In the genomic region with DNA sequence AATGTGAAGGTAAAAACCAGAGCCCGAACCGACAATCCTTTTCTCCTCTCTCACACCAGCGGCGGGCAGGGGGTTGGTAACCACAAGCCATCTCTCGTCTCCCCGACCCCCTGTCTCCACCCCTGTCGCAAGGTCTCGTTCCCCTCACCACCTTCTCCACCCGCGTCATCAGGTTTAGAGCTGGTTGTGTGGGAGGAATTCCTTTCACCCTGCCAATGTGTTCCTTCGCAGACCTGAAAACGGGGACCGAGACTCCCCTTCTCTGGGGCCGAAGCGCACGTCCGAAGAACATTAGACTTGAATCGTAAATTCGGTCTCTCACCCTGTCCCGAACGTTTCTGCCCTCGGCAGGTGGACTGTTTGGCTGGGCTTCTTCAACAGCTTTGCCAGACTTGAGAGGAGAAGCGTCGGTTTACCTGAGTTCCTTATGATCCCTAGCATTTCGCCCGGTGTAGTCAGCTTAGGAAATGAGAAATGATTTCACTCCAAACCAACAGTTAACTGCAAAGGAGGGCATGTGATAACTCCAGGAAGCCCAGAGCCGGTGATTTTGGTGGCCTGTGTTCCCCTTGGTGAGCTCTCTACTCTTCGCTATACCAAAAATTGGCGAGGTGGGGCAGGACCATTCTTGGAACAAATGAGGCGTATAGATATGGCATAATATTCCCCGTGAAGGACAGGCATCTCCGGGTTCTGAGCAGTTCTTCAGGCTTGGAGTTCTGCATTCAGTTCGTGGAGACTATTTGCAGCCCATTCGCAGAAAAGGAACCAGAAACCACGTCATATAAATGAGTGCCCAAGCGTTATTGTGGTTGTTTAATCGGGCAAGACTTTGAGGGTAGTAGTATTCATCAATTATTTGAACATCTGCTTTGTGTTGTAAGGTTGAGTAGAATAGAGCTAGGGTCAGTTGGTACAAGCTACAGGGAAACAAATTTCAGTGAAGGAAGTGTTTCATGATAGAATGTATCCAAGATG, we compare ENCODE assay signal across 1 cellular context.
TF ChIP-seq lines count a peak whose summit lies in the region.

No MANE protein-coding gene starts in this region.

TF ChIP-seq in HepG2, 621 proteins besides CTCF, POLR2A, EP300 and RAD21 (continued from another document and continues in another):
- TF ChIP-seq DPF2 (CRISPR knock-in tag; IDR thresholded peaks at IDR 0.05; ENCODE audit: borderline replicate concordance, low read depth) (no peak), ZNF274 (CRISPR knock-in tag; IDR thresholded peaks at IDR 0.05) (peak; percentile 10; the same call in 1 of the 2 replicates), ZMYM3 (CRISPR knock-in tag; IDR thresholded peaks at IDR 0.05) (no peak), TFAP4 (IDR thresholded peaks at IDR 0.05; ENCODE audit: borderline replicate concordance, low read depth) (no peak), ZSCAN5A (CRISPR knock-in tag; IDR thresholded peaks at IDR 0.05; ENCODE audit: borderline replicate concordance) (no peak), ZFP82 (CRISPR knock-in tag; IDR thresholded peaks at IDR 0.05; ENCODE audit: borderline replicate concordance) (no peak), ARNTL (CRISPR knock-in tag; IDR thresholded peaks at IDR 0.05) (0 out of 2 replicates have a peak, but pooled peaks have one; percentile 68), GTF3A (CRISPR knock-in tag; conservative IDR thresholded peaks at IDR 0.05) (0 out of 2 replicates have a peak, but pooled peaks have one; percentile 68), SOX13 (IDR thresholded peaks at IDR 0.05) (no peak), SOX13 (CRISPR knock-in tag; conservative IDR thresholded peaks at IDR 0.05 in 1 of 2, IDR thresholded peaks at IDR 0.05 in 1 of 2) (no peak), WIZ (CRISPR knock-in tag; IDR thresholded peaks at IDR 0.05) (no peak; the same call in 1 of the 2 replicates), NFKBIZ (CRISPR knock-in tag; IDR thresholded peaks at IDR 0.05) (no peak), YEATS2 (CRISPR knock-in tag; IDR thresholded peaks at IDR 0.05; ENCODE audit: borderline replicate concordance) (no peak), ETV5 (CRISPR knock-in tag; IDR thresholded peaks at IDR 0.05; ENCODE audit: borderline replicate concordance) (no peak), PHB2 (IDR thresholded peaks at IDR 0.05; ENCODE audit: partially characterized antibody) (no peak), SAFB2 (CRISPR knock-in tag; IDR thresholded peaks at IDR 0.05; ENCODE audit: borderline replicate concordance, low read depth) (no peak), ATF5 (CRISPR knock-in tag; IDR thresholded peaks at IDR 0.05; ENCODE audit: low read depth) (no peak), ZNF441 (CRISPR knock-in tag; IDR thresholded peaks at IDR 0.05; ENCODE audit: borderline replicate concordance) (no peak), TSC22D2 (CRISPR knock-in tag; IDR thresholded peaks at IDR 0.05; ENCODE audit: borderline replicate concordance) (0 out of 2 replicates have a peak, but pooled peaks have one; percentile 2), STAG1 (CRISPR knock-in tag; IDR thresholded peaks at IDR 0.05) (no peak), SMARCE1 (IDR thresholded peaks at IDR 0.05; ENCODE audit: borderline replicate concordance) (no peak), SMARCC2 (IDR thresholded peaks at IDR 0.05) (no peak), ZNF354B (CRISPR knock-in tag; IDR thresholded peaks at IDR 0.05) (no peak)
- TF ChIP-seq, protein P1, sequence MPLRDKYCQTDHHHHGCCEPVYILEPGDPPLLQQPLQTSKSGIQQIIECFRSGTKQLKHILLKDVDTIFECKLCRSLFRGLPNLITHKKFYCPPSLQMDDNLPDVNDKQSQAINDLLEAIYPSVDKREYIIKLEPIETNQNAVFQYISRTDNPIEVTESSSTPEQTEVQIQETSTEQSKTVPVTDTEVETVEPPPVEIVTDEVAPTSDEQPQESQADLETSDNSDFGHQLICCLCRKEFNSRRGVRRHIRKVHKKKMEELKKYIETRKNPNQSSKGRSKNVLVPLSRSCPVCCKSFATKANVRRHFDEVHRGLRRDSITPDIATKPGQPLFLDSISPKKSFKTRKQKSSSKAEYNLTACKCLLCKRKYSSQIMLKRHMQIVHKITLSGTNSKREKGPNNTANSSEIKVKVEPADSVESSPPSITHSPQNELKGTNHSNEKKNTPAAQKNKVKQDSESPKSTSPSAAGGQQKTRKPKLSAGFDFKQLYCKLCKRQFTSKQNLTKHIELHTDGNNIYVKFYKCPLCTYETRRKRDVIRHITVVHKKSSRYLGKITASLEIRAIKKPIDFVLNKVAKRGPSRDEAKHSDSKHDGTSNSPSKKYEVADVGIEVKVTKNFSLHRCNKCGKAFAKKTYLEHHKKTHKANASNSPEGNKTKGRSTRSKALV (CRISPR knock-in tag; IDR thresholded peaks at IDR 0.05), result no peak
- TF ChIP-seq, protein P2, sequence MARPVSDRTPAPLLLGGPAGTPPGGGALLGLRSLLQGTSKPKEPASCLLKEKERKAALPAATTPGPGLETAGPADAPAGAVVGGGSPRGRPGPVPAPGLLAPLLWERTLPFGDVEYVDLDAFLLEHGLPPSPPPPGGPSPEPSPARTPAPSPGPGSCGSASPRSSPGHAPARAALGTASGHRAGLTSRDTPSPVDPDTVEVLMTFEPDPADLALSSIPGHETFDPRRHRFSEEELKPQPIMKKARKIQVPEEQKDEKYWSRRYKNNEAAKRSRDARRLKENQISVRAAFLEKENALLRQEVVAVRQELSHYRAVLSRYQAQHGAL (CRISPR knock-in tag; IDR thresholded peaks at IDR 0.05; ENCODE audit: not compliant biosample characterization), result no peak
- TF ChIP-seq, protein P3, sequence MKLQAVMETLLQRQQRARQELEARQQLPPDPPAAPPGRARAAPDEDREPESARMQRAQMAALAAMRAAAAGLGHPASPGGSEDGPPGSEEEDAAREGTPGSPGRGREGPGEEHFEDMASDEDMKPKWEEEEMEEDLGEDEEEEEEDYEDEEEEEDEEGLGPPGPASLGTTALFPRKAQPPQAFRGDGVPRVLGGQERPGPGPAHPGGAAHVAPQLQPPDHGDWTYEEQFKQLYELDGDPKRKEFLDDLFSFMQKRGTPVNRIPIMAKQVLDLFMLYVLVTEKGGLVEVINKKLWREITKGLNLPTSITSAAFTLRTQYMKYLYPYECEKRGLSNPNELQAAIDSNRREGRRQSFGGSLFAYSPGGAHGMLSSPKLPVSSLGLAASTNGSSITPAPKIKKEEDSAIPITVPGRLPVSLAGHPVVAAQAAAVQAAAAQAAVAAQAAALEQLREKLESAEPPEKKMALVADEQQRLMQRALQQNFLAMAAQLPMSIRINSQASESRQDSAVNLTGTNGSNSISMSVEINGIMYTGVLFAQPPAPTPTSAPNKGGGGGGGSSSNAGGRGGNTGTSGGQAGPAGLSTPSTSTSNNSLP (IDR thresholded peaks at IDR 0.05; ENCODE audit: low read depth, low read length), result no peak
- TF ChIP-seq, protein P4, sequence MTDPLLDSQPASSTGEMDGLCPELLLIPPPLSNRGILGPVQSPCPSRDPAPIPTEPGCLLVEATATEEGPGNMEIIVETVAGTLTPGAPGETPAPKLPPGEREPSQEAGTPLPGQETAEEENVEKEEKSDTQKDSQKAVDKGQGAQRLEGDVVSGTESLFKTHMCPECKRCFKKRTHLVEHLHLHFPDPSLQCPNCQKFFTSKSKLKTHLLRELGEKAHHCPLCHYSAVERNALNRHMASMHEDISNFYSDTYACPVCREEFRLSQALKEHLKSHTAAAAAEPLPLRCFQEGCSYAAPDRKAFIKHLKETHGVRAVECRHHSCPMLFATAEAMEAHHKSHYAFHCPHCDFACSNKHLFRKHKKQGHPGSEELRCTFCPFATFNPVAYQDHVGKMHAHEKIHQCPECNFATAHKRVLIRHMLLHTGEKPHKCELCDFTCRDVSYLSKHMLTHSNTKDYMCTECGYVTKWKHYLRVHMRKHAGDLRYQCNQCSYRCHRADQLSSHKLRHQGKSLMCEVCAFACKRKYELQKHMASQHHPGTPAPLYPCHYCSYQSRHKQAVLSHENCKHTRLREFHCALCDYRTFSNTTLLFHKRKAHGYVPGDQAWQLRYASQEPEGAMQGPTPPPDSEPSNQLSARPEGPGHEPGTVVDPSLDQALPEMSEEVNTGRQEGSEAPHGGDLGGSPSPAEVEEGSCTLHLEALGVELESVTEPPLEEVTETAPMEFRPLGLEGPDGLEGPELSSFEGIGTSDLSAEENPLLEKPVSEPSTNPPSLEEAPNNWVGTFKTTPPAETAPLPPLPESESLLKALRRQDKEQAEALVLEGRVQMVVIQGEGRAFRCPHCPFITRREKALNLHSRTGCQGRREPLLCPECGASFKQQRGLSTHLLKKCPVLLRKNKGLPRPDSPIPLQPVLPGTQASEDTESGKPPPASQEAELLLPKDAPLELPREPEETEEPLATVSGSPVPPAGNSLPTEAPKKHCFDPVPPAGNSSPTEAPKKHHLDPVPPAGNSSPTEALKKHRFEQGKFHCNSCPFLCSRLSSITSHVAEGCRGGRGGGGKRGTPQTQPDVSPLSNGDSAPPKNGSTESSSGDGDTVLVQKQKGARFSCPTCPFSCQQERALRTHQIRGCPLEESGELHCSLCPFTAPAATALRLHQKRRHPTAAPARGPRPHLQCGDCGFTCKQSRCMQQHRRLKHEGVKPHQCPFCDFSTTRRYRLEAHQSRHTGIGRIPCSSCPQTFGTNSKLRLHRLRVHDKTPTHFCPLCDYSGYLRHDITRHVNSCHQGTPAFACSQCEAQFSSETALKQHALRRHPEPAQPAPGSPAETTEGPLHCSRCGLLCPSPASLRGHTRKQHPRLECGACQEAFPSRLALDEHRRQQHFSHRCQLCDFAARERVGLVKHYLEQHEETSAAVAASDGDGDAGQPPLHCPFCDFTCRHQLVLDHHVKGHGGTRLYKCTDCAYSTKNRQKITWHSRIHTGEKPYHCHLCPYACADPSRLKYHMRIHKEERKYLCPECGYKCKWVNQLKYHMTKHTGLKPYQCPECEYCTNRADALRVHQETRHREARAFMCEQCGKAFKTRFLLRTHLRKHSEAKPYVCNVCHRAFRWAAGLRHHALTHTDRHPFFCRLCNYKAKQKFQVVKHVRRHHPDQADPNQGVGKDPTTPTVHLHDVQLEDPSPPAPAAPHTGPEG (CRISPR knock-in tag; IDR thresholded peaks at IDR 0.05), result no peak
- TF ChIP-seq, protein P5, sequence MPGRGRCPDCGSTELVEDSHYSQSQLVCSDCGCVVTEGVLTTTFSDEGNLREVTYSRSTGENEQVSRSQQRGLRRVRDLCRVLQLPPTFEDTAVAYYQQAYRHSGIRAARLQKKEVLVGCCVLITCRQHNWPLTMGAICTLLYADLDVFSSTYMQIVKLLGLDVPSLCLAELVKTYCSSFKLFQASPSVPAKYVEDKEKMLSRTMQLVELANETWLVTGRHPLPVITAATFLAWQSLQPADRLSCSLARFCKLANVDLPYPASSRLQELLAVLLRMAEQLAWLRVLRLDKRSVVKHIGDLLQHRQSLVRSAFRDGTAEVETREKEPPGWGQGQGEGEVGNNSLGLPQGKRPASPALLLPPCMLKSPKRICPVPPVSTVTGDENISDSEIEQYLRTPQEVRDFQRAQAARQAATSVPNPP (CRISPR knock-in tag; IDR thresholded peaks at IDR 0.05), result no peak
- TF ChIP-seq, protein P6, sequence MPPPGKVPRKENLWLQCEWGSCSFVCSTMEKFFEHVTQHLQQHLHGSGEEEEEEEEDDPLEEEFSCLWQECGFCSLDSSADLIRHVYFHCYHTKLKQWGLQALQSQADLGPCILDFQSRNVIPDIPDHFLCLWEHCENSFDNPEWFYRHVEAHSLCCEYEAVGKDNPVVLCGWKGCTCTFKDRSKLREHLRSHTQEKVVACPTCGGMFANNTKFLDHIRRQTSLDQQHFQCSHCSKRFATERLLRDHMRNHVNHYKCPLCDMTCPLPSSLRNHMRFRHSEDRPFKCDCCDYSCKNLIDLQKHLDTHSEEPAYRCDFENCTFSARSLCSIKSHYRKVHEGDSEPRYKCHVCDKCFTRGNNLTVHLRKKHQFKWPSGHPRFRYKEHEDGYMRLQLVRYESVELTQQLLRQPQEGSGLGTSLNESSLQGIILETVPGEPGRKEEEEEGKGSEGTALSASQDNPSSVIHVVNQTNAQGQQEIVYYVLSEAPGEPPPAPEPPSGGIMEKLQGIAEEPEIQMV (CRISPR knock-in tag; IDR thresholded peaks at IDR 0.05; ENCODE audit: low read depth), result no peak
- TF ChIP-seq, protein P7, sequence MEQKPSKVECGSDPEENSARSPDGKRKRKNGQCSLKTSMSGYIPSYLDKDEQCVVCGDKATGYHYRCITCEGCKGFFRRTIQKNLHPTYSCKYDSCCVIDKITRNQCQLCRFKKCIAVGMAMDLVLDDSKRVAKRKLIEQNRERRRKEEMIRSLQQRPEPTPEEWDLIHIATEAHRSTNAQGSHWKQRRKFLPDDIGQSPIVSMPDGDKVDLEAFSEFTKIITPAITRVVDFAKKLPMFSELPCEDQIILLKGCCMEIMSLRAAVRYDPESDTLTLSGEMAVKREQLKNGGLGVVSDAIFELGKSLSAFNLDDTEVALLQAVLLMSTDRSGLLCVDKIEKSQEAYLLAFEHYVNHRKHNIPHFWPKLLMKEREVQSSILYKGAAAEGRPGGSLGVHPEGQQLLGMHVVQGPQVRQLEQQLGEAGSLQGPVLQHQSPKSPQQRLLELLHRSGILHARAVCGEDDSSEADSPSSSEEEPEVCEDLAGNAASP (CRISPR knock-in tag; IDR thresholded peaks at IDR 0.05; ENCODE audit: borderline replicate concordance), result no peak
